13 cellular contexts compared by ENCODE assay signal in the genomic region with DNA sequence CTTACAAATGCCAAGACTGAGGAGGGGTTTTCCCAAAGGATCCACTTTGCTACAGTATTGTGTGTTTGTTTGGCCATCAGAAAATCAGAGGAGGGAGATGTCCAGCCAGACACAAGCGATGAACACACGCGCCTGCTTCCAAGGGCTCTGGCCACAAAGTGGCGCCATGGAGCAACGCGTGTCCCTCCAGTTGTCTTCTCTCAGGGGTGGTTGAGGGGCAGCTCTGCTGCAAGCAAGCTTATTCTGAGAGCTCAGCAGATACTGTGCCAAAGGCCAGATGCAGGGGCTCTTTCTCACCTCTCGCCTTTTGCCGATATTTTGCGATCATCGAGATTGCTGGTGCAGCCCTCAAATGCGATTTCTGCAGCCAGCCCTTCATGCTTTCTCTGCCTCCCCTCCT.
DNase-seq lines count a peak whose midpoint lies in the region; ATAC-seq, FAIRE-seq and TF ChIP-seq lines count a peak whose summit lies in the region.
"Had no signal": no experiment of that assay in that cellular context is flagged by ENCODE, and none has a peak within 500 bp of the region (broad histone marks: within the 10 kb centered on the region; RNA-seq: fewer than 3 reads in every experiment).

No MANE protein-coding gene starts in this region.

- H3K36me3 ChIP-seq in fibroblast of lung (ENCODE audit: control insufficient read depth, insufficient read depth, low read length) (no peaks in the 10 kb centered on the region), ovary (no peaks in the 10 kb centered on the region), esophagus squamous epithelium (no peaks in the 10 kb centered on the region), small intestine (ENCODE audit: control insufficient read depth in 2 of 2, insufficient read depth in 2 of 2, low read length in 2 of 2) (no peaks in the 10 kb centered on the region)
- H3K36me3 ChIP-seq: pancreas had no signal

- 55 to 57% (median 57%) methylated on average over 11 of the region's 11 CpGs for WGBS in ovary, 3 donors
- WGBS in esophagus squamous epithelium, 2 donors: 69 to 73% methylated on average over 10 to 11 of the region's 11 CpGs
- WGBS in small intestine, 3 donors: 44 to 76% (median 64%) methylated on average over 11 of the region's 11 CpGs

- no peak overlapping the region for H3K4me2 ChIP-seq in fibroblast of lung (ENCODE audit: extremely low read depth, insufficient read depth, low read length)

- no peaks in the 10 kb centered on the region for H3K79me2 ChIP-seq in fibroblast of lung (ENCODE audit: control insufficient read depth, insufficient read depth, low read length)

- H3K4me1 ChIP-seq in fibroblast of lung (ENCODE audit: control insufficient read depth, extremely low read depth, insufficient read depth, low read length) (no peaks in the 10 kb centered on the region), ovary (ENCODE audit: insufficient read depth) (no peaks in the 10 kb centered on the region), esophagus squamous epithelium (peaks cover 0 to 20% (median 15%) of the 10 kb centered on the region in 3 donors), small intestine (ENCODE audit: control insufficient read depth in 2 of 2, insufficient read depth in 1 of 2, low read depth in 1 of 2, low read length in 1 of 2) (no peaks in the 10 kb centered on the region)
- H3K4me1 ChIP-seq: pancreas had no signal

- ATAC-seq in HG03342 (IDR thresholded peaks at IDR 0.05; ENCODE audit: unreplicated experiment): no peak
- ATAC-seq: activated CD8-positive, alpha-beta T cell treated with anti-CD3 and anti-CD28 coated beads, Interleukin-2, amount 10 ng/mL, durations not matched to agents 7 days and 5 days had no signal

- H3K4me3 ChIP-seq in GM12865 (ENCODE audit: low read depth, low read length) (no peak overlapping the region), fibroblast of lung (replicated peaks in 1 of 4; ENCODE audit: control extremely low read depth in 1 of 4, insufficient read depth in 1 of 4, low read depth in 3 of 4, low read length in 4 of 4) (no peak overlapping the region), ovary (no peak overlapping the region), esophagus squamous epithelium (no peak overlapping the region), small intestine (ENCODE audit: low read depth in 1 of 2, low read length in 2 of 2) (no peak overlapping the region)
- H3K4me3 ChIP-seq: pancreas had no signal

- TF ChIP-seq POLR2A in ovary (IDR thresholded peaks at IDR 0.05) (no peak), esophagus squamous epithelium (IDR thresholded peaks at IDR 0.05) (no peak)

- H3K27me3 ChIP-seq in fibroblast of lung (ENCODE audit: control insufficient read depth, insufficient read depth, low read length): no peaks in the 10 kb centered on the region
- H3K27me3 ChIP-seq in ovary: no peaks in the 10 kb centered on the region
- H3K27me3 ChIP-seq in esophagus squamous epithelium: no peaks in the 10 kb centered on the region
- H3K27me3 ChIP-seq in small intestine (ENCODE audit: control insufficient read depth in 2 of 2, insufficient read depth in 2 of 2, low read length in 2 of 2): no peaks in the 10 kb centered on the region
- H3K27me3 ChIP-seq: pancreas had no signal

- no peak overlapping the region for H3K9ac ChIP-seq in fibroblast of lung (ENCODE audit: insufficient read depth, low read length)

- DNase-seq in GM12865 (ENCODE audit: low read depth) (no peak), NCI-H2196 treated with DMSO at 0.1 percent for 48 hours (lab: John Stamatoyannopoulos, UW; ENCODE audit: unreplicated experiment) (peak; percentile 10), fibroblast of lung (ENCODE audit: low read depth in 2 of 2) (peak; percentile 5 to 81), ovary (peak in 4 of 5 donors; percentile 42 to 63 (median 45)), NCI-H1694 treated with DMSO at 0.1 percent for 48 hours (lab: John Stamatoyannopoulos, UW) (no peak), esophagus squamous epithelium (lab: John Stamatoyannopoulos, UW) (no peak), small intestine (no peak)
- DNase-seq: activated CD8-positive, alpha-beta T cell treated with anti-CD3 and anti-CD28 coated beads, Interleukin-2, amount 10 ng/mL, durations not matched to agents 7 days and 5 days; effector CD8-positive, alpha-beta T cell; NCI-H774 had no signal

- intact Hi-C loops in ovary (cut with DNase I) (no loop called here), esophagus squamous epithelium (cut with DNase I) (no loop called here)

- FAIRE-seq in small intestine (lab: Jason Lieb, UNC): no peak
- FAIRE-seq: GM18507, pancreas had no signal

- H3K9me3 ChIP-seq in fibroblast of lung (ENCODE audit: control insufficient read depth, insufficient read depth, low read depth, low read length) (no peaks in the 10 kb centered on the region), ovary (no peaks in the 10 kb centered on the region), esophagus squamous epithelium (no peaks in the 10 kb centered on the region), small intestine (ENCODE audit: control insufficient read depth, low read depth) (no peaks in the 10 kb centered on the region)
- H3K9me3 ChIP-seq: pancreas had no signal

- H3K27ac ChIP-seq in fibroblast of lung (ENCODE audit: insufficient read depth, low read length) (no peak overlapping the region), ovary (no peak overlapping the region), esophagus squamous epithelium (no peak overlapping the region), small intestine (ENCODE audit: low read depth in 1 of 2, low read length in 1 of 2) (no peak overlapping the region)
- H3K27ac ChIP-seq: pancreas had no signal

- TF ChIP-seq CTCF in GM12865 (IDR thresholded peaks at IDR 0.05; ENCODE audit: insufficient read depth, low read depth, low read length, missing control alignments) (peak; percentile 30), fibroblast of lung (conservative IDR thresholded peaks at IDR 0.05 in 1 of 2, IDR thresholded peaks at IDR 0.05 in 1 of 2; ENCODE audit: low read depth in 1 of 2, low read length in 2 of 2) (peak; percentile 36 to 53), ovary (IDR thresholded peaks at IDR 0.05) (no peak), esophagus squamous epithelium (IDR thresholded peaks at IDR 0.05) (peak in 1 of 6 experiments; percentile 11)

- H4K20me1 ChIP-seq in fibroblast of lung (ENCODE audit: control insufficient read depth, extremely low read depth, insufficient read depth, low read length): no peaks in the 10 kb centered on the region

- H2AFZ ChIP-seq in fibroblast of lung (ENCODE audit: low read length): no peak overlapping the region

- no peak for TF ChIP-seq EP300 in ovary (IDR thresholded peaks at IDR 0.05)

Comparison
In these comparisons a context has a peak if more than half of its experiments do, and no peak if none do; other contexts are left out.
1. DNase-seq: peak in NCI-H2196 treated with DMSO at 0.1 percent for 48 hours (single experiment), fibroblast of lung (2 of 2) and ovary (4 of 5); none in GM12865 (single experiment), NCI-H1694 treated with DMSO at 0.1 percent for 48 hours (single experiment), esophagus squamous epithelium (single experiment) and small intestine (single experiment).
2. CTCF ChIP-seq: peak in GM12865 (single experiment) and fibroblast of lung (2 of 2); none in ovary (0 of 3).